ENCODE assay signal across 27 cellular contexts in genomic region chr11:111605681-111606080, GRCh38. TPM values are rescaled to one million over a fixed set of nuclear protein-coding genes. Genes with fewer than 3 reads are reported as not detected.
A peak's percentile ranks its signal among the peaks of the same experiment; 100 is the strongest.
DNase-seq lines count a peak whose midpoint lies in the region; ATAC-seq, FAIRE-seq and TF ChIP-seq lines count a peak whose summit lies in the region.
"Had no signal": no experiment of that assay in that cellular context is flagged by ENCODE, and none has a peak within 500 bp of the region (broad histone marks: within the 10 kb centered on the region; RNA-seq: fewer than 3 reads in every experiment).

No MANE protein-coding gene starts in this region.

- SMC1A ChIA-PET in GM12878 (lab: Charles Lee; ENCODE audit: uncharacterized antibody, unreplicated experiment) = interaction anchor here (0.7 to 2.3 kb wide), 9 partner anchors 10 to 171 kb away, joined by 3 to 26 read pairs (median 5); no protein-coding TSS in a partner anchor

- H3K4me1 ChIP-seq in GM12878 (ENCODE audit: control insufficient read depth, insufficient read depth, low read length) (peaks cover 13% of the 10 kb centered on the region), mesenchymal stem cell (ENCODE audit: control insufficient read depth, insufficient read depth, low read depth, low read length) (peaks cover 3% of the 10 kb centered on the region)

- H3K4me2 ChIP-seq in GM12878 (ENCODE audit: control insufficient read depth, insufficient read depth) (no peak overlapping the region), mesenchymal stem cell (ENCODE audit: low read length, poor library complexity, severe bottlenecking) (no peak overlapping the region)
- H3K4me2 ChIP-seq: GM23338 had no signal

- no peak for TF ChIP-seq EP300 in GM12878 (IDR thresholded peaks at IDR 0.05; ENCODE audit: borderline replicate concordance in 1 of 2, control insufficient read depth in 1 of 2, low read depth in 2 of 2, low read length in 2 of 2)

- no peak for TF ChIP-seq RAD21 in GM12878 (IDR thresholded peaks at IDR 0.05; ENCODE audit: insufficient read depth, low read depth, low read length)

- H2BK120ac ChIP-seq in mesenchymal stem cell (ENCODE audit: low read depth, low read length) = no peak overlapping the region

- no peak for TF ChIP-seq CTCF in D721Med (IDR thresholded peaks at IDR 0.05; ENCODE audit: insufficient read depth, missing control alignments)
- no peak; a peak in 1 of 6 replicates for TF ChIP-seq CTCF in GM12878 (IDR thresholded peaks at IDR 0.05 in 2 of 3, conservative IDR thresholded peaks at IDR 0.05 in 1 of 3; ENCODE audit: control insufficient read depth in 2 of 3, extremely low read depth in 1 of 3, insufficient read depth in 1 of 3, low read depth in 3 of 3, low read length in 3 of 3)

- DNase-seq in D721Med (ENCODE audit: insufficient read length, low spot score) (no peak), NCI-H1105 treated with DMSO at 0.1 percent for 48 hours (lab: John Stamatoyannopoulos, UW) (peak; percentile 59), GM12878 (ENCODE audit: low read depth, low spot score) (no peak), mesenchymal stem cell (no peak), putamen (ENCODE audit: low spot score) (no peak), D341Med (ENCODE audit: low spot score) (no peak)
- DNase-seq in natural killer cell treated with Interleukin-12 subunit alpha and Interleukin-12 subunit beta and Interleukin-15 and Interleukin-18, amount 100 ng/mL, for 72 hours (ENCODE audit: low spot score) = no peak
- DNase-seq in activated effector memory CD4-positive, alpha-beta T cell treated with anti-CD3 and anti-CD28 coated beads, Interleukin-2, amount 50 U/mL, for 16 hours = no peak
- DNase-seq: activated CD8-positive, alpha-beta memory T cell treated with anti-CD3 and anti-CD28 coated beads, Interleukin-2, amount 50 U/mL, for 4 hours; adrenal gland; C1 segment of cervical spinal cord; Calu3; cortex of kidney; EL; left cardiac atrium; mesendoderm; naive thymus-derived CD4-positive, alpha-beta T cell; NCI-H187 treated with DMSO at 0.1 percent for 48 hours; NCI-H446; sigmoid colon had no signal

- no peak overlapping the region for H2AFZ ChIP-seq in GM12878 (ENCODE audit: control insufficient read depth, low read depth, low read length)
- H2AFZ ChIP-seq in mesenchymal stem cell (ENCODE audit: low read depth, low read length) = no peak overlapping the region
- H2AFZ ChIP-seq: GM23338, parathyroid adenoma had no signal

- peaks cover 7% of the 10 kb centered on the region for H3K36me3 Mint-ChIP-seq in natural killer cell treated with Interleukin-12 subunit alpha and Interleukin-12 subunit beta and Interleukin-15 and Interleukin-18, amount 100 ng/mL, for 72 hours
- H3K36me3 Mint-ChIP-seq: WTC11 had no signal

- no peak overlapping the region for H3K4ac ChIP-seq in mesenchymal stem cell (ENCODE audit: low read depth in 1 of 2, low read length in 2 of 2)

- H3K4me1 Mint-ChIP-seq in natural killer cell treated with Interleukin-12 subunit alpha and Interleukin-12 subunit beta and Interleukin-15 and Interleukin-18, amount 100 ng/mL, for 72 hours (ENCODE audit: low read depth in 2 of 2) = peaks cover 19 to 24% of the 10 kb centered on the region in 2 donors

- H3K79me2 ChIP-seq in GM12878 (ENCODE audit: control insufficient read depth, insufficient read depth, low read length) = peaks cover 37% of the 10 kb centered on the region

- no peak for ATAC-seq in GM12878
- ATAC-seq in natural killer cell treated with Interleukin-12 subunit alpha and Interleukin-12 subunit beta and Interleukin-15 and Interleukin-18, amount 100 ng/mL, for 72 hours = no peak
- ATAC-seq: activated T-helper 17 cell treated with anti-CD3 and anti-CD28 coated beads, Interleukin-2, amount 50 U/mL, for 72 hours; GM23338; left cardiac atrium; naive thymus-derived CD4-positive, alpha-beta T cell; SK-N-SH treated with all-trans-retinoic acid at 6 μM for 48 hours; WTC11 had no signal

- in situ Hi-C loops in GM12878 (cut with MboI) = no loop called here

- H4K20me1 ChIP-seq in GM12878 (ENCODE audit: control insufficient read depth, insufficient read depth) = no peaks in the 10 kb centered on the region

- H3K9me3 ChIP-seq in GM12878 (replicated peaks; ENCODE audit: control insufficient read depth, insufficient read depth, low read length) (no peaks in the 10 kb centered on the region; the same call in 1 of the 3 replicates), mesenchymal stem cell (ENCODE audit: control insufficient read depth, low read length) (no peaks in the 10 kb centered on the region)
- H3K9me3 ChIP-seq: adrenal gland, sigmoid colon, suprapubic skin had no signal

- no peak for TF ChIP-seq POLR2A in GM12878 (IDR thresholded peaks at IDR 0.05; ENCODE audit: low read depth, low read length)

- no peak overlapping the region for H4K8ac ChIP-seq in mesenchymal stem cell (ENCODE audit: low read length)

- no peak overlapping the region for H2AK5ac ChIP-seq in mesenchymal stem cell (ENCODE audit: low read length, severe bottlenecking)

- H3K79me1 ChIP-seq in mesenchymal stem cell (replicated peaks; ENCODE audit: low read length, poor library complexity, severe bottlenecking) = peaks cover 1% of the 10 kb centered on the region

- H2BK15ac ChIP-seq in mesenchymal stem cell (ENCODE audit: low read depth, poor library complexity, severe bottlenecking) = no peak overlapping the region

- no peak overlapping the region for H2BK12ac ChIP-seq in mesenchymal stem cell (ENCODE audit: low read length in 2 of 2)

- no peak overlapping the region for H3K27ac ChIP-seq in GM12878 (ENCODE audit: control insufficient read depth, insufficient read depth)
- no peak overlapping the region for H3K27ac ChIP-seq in mesenchymal stem cell (ENCODE audit: low read length, poor library complexity, severe bottlenecking)
- H3K27ac ChIP-seq: parathyroid adenoma, sigmoid colon, suprapubic skin had no signal

- no peak overlapping the region for H3K18ac ChIP-seq in mesenchymal stem cell (ENCODE audit: low read depth in 1 of 2, low read length in 2 of 2)

- 73% methylated on average over 4 of the region's 4 CpGs for WGBS in GM12878 (ENCODE audit: insufficient coverage, insufficient replicate concordance, low lambda C conversion rate, missing lambda C conversion rate)
- 91% methylated on average over 2 of the region's 4 CpGs for WGBS in mesenchymal stem cell

- no peaks in the 10 kb centered on the region for H3K27me3 Mint-ChIP-seq in natural killer cell treated with Interleukin-12 subunit alpha and Interleukin-12 subunit beta and Interleukin-15 and Interleukin-18, amount 100 ng/mL, for 72 hours
- H3K27me3 Mint-ChIP-seq: activated T-helper 17 cell treated with anti-CD3 and anti-CD28 coated beads, Interleukin-2, amount 50 U/mL, for 72 hours; naive thymus-derived CD4-positive, alpha-beta T cell had no signal

- BruUV-seq in GM12878 (replicated peaks; lab: Mats Ljungman, UMichigan) = no TSS peak

- H3K23ac ChIP-seq in mesenchymal stem cell (ENCODE audit: low read length in 2 of 2) = no peak overlapping the region

- H3K4me3 ChIP-seq in GM12878 (no peak overlapping the region), mesenchymal stem cell (ENCODE audit: insufficient read depth in 1 of 2, low read depth in 1 of 2, low read length in 2 of 2) (no peak overlapping the region)
- H3K4me3 ChIP-seq: GM23338, sigmoid colon, suprapubic skin had no signal

- POLR2A ChIA-PET in GM12878 (lab: Charles Lee) = interaction anchor here (1.2 to 2.3 kb wide), 4 partner anchors 91 to 172 kb away, joined by 3 to 8 read pairs (median 6); partner anchors contain the start of gene PPP2R1B

- H3K4me3 Mint-ChIP-seq in natural killer cell treated with Interleukin-12 subunit alpha and Interleukin-12 subunit beta and Interleukin-15 and Interleukin-18, amount 100 ng/mL, for 72 hours = no peak overlapping the region
- H3K4me3 Mint-ChIP-seq: activated T-helper 17 cell treated with anti-CD3 and anti-CD28 coated beads, Interleukin-2, amount 50 U/mL, for 72 hours; GM23338; naive thymus-derived CD4-positive, alpha-beta T cell; WTC11 had no signal

- RAD21 ChIA-PET in GM12878 (lab: Charles Lee; ENCODE audit: unreplicated experiment) = interaction anchor here (1.0 to 5.3 kb wide), 8 partner anchors 15 to 171 kb away, joined by 3 to 90 read pairs (median 5); partner anchors contain the start of gene PPP2R1B

- H3K14ac ChIP-seq in mesenchymal stem cell (ENCODE audit: low read length in 2 of 2) = no peak overlapping the region

- H2BK5ac ChIP-seq in mesenchymal stem cell (ENCODE audit: low read depth, low read length, poor library complexity, severe bottlenecking) = no peak overlapping the region

- CTCF ChIA-PET in GM12878 (lab: Yijun Ruan, JAX) = interaction anchor here (0.8 to 7.1 kb wide), 14 partner anchors 11 to 236 kb away, joined by 3 to 174 read pairs (median 3); partner anchors contain the start of gene PPP2R1B

- peak; percentile 94 for FAIRE-seq in D721Med (lab: Jason Lieb, UNC)
- FAIRE-seq in GM12878 (lab: Jason Lieb, UNC) = no peak
- FAIRE-seq: urothelium cell line had no signal

- H3K36me3 ChIP-seq in GM12878 (ENCODE audit: control insufficient read depth in 2 of 2, insufficient read depth in 2 of 2, low read length in 1 of 2) (no peaks in the 10 kb centered on the region), mesenchymal stem cell (ENCODE audit: control insufficient read depth in 1 of 2, insufficient read depth in 2 of 2, low read depth in 1 of 2, low read length in 2 of 2) (no peaks in the 10 kb centered on the region)
- H3K36me3 ChIP-seq: adrenal gland, sigmoid colon, suprapubic skin had no signal

- no peaks in the 10 kb centered on the region for H3K27me3 ChIP-seq in GM12878 (replicated peaks in 1 of 2; ENCODE audit: control insufficient read depth in 2 of 2, insufficient read depth in 2 of 2, low read length in 1 of 2)
- H3K27me3 ChIP-seq in mesenchymal stem cell (ENCODE audit: control insufficient read depth in 1 of 2, insufficient read depth in 1 of 2, low read length in 2 of 2) = no peaks in the 10 kb centered on the region
- H3K27me3 ChIP-seq: adrenal gland, sigmoid colon, suprapubic skin had no signal

- H3K9me3 Mint-ChIP-seq in natural killer cell treated with Interleukin-12 subunit alpha and Interleukin-12 subunit beta and Interleukin-15 and Interleukin-18, amount 100 ng/mL, for 72 hours = no peaks in the 10 kb centered on the region
- H3K9me3 Mint-ChIP-seq: activated T-helper 17 cell treated with anti-CD3 and anti-CD28 coated beads, Interleukin-2, amount 50 U/mL, for 72 hours; GM23338; WTC11 had no signal

- no peak overlapping the region for H3K27ac Mint-ChIP-seq in natural killer cell treated with Interleukin-12 subunit alpha and Interleukin-12 subunit beta and Interleukin-15 and Interleukin-18, amount 100 ng/mL, for 72 hours
- H3K27ac Mint-ChIP-seq: activated T-helper 17 cell treated with anti-CD3 and anti-CD28 coated beads, Interleukin-2, amount 50 U/mL, for 72 hours; GM23338; WTC11 had no signal

- intact Hi-C loops in GM12878 (cut with micrococcal nuclease; ENCODE audit: unreplicated experiment) = loop anchor here (10.0 kb wide), 1 partner anchor 379 kb away; no protein-coding TSS in a partner anchor

- H4K91ac ChIP-seq in mesenchymal stem cell (ENCODE audit: low read length) = no peak overlapping the region

- H3K9ac ChIP-seq in GM12878 (ENCODE audit: control insufficient read depth, insufficient read depth, low read length) = no peak overlapping the region
- H3K9ac ChIP-seq in mesenchymal stem cell (ENCODE audit: low read length) = peak overlapping the region; percentile 97
- H3K9ac ChIP-seq: parathyroid adenoma had no signal

RNA-seq across cellular contexts. Expression of gene SIK2, which starts 3.4 kb away (rescaled TPM):
- total RNA-seq in GM12878 (2013; cell fraction: nucleolus; rRNA removed) = 10.2 and 10.8 TPM in 2 replicates
- total RNA-seq in GM12878 (2014; rRNA removed) (4.7 TPM in 2 replicates), GM12878 (2014; rRNA removed; fragmentation: Illumina TruSeq; extraction: Trizol) (3.5 and 3.7 TPM in 2 replicates), GM12878 (2021) (9.1 and 12.1 TPM in 2 replicates)
- 3.4 TPM for polyA plus RNA-seq in GM12878 (2011; ENCODE audit: low read depth)
- polyA plus RNA-seq in GM12878 (2011; rRNA removed) (5.3 and 14.2 TPM in 2 replicates), GM12878 (2014; fragmentation: Illumina TruSeq; extraction: Trizol) (5.1 and 9.1 TPM in 2 replicates), GM12878 (2014; fragmentation: Nextera tagmentation; extraction: Ambion mirVana) (1 to 10 TPM in 1 of 2 experiments, under 1 TPM in 1; 0.97 to 1.1 TPM), GM12878 (2014; rRNA removed) (4.2 TPM in 2 replicates), GM12878 (2016; fragmentation: Nextera tagmentation; extraction: Ambion mirVana) (1 to 10 TPM; 4.0 to 5.5 TPM)
- 6.9 and 11.5 TPM in 2 replicates for polyA plus RNA-seq in GM12878 (2011; cell fraction: cytosol; rRNA removed)
- polyA plus RNA-seq in GM12878 (2011; cell fraction: nucleus; rRNA removed) = 9.7 and 12.5 TPM in 2 replicates
- 4.9 and 5.9 TPM in 2 replicates for polyA plus RNA-seq in GM12878 (2012)
- polyA minus RNA-seq in GM12878 (2011; rRNA and poly(A)+ RNA removed) = 9.8 and 15.1 TPM in 2 replicates
- 3.5 and 4.2 TPM in 2 replicates for polyA minus RNA-seq in GM12878 (2011; cell fraction: cytosol; rRNA and poly(A)+ RNA removed)
- polyA minus RNA-seq in GM12878 (2011; cell fraction: nucleus; rRNA and poly(A)+ RNA removed) = 4.7 and 7.8 TPM in 2 replicates
- polyA plus RNA-seq in mesenchymal stem cell (2013, experiment 1 of 2) = 8.1 TPM
- polyA plus RNA-seq in mesenchymal stem cell (2013, experiment 2 of 2) = 8.1 TPM
- total RNA-seq in natural killer cell treated with Interleukin-12 subunit alpha and Interleukin-12 subunit beta and Interleukin-15 and Interleukin-18, amount 100 ng/mL, for 72 hours = 1 to 10 TPM; 8.1 to 8.8 TPM
